ENCODE assay signal across 1 cellular context in genomic region chr19:55258828-55259539, GRCh38.
TF ChIP-seq lines count a peak whose summit lies in the region.

A gene with protein sequence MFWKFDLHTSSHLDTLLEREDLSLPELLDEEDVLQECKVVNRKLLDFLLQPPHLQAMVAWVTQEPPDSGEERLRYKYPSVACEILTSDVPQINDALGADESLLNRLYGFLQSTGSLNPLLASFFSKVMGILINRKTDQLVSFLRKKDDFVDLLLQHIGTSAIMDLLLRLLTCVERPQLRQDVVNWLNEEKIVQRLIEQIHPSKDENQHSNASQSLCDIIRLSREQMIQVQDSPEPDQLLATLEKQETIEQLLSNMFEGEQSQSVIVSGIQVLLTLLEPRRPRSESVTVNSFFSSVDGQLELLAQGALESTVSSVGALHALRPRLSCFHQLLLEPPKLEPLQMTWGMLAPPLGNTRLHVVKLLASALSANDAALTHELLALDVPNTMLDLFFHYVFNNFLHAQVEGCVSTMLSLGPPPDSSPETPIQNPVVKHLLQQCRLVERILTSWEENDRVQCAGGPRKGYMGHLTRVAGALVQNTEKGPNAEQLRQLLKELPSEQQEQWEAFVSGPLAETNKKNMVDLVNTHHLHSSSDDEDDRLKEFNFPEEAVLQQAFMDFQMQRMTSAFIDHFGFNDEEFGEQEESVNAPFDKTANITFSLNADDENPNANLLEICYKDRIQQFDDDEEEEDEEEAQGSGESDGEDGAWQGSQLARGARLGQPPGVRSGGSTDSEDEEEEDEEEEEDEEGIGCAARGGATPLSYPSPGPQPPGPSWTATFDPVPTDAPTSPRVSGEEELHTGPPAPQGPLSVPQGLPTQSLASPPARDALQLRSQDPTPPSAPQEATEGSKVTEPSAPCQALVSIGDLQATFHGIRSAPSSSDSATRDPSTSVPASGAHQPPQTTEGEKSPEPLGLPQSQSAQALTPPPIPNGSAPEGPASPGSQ (minus strand): TSS chr19:55259017. CDS start chr19:55247103, 11,914 bp downstream.

TF ChIP-seq in HepG2, 621 proteins besides CTCF, POLR2A, EP300 and RAD21 (continued from another document and continues in another):
- TF ChIP-seq TEAD3 (CRISPR knock-in tag; optimal IDR thresholded peaks at IDR 0.05; ENCODE audit: borderline replicate concordance) (peak; percentile 86), RFXAP (CRISPR knock-in tag; IDR thresholded peaks at IDR 0.05; ENCODE audit: borderline replicate concordance) (peak; percentile 95), SCMH1 (CRISPR knock-in tag; IDR thresholded peaks at IDR 0.05; ENCODE audit: borderline replicate concordance) (no peak), MLX (CRISPR knock-in tag; IDR thresholded peaks at IDR 0.05) (peak; percentile 51; the same call in 1 of the 2 replicates), REXO4 (CRISPR knock-in tag; IDR thresholded peaks at IDR 0.05; ENCODE audit: borderline replicate concordance) (no peak), ZSCAN12 (CRISPR knock-in tag; IDR thresholded peaks at IDR 0.05) (no peak), TP53 (CRISPR knock-in tag; conservative IDR thresholded peaks at IDR 0.05) (peak; percentile 75; the same call in 1 of the 2 replicates), ZNF670 (CRISPR knock-in tag; IDR thresholded peaks at IDR 0.05; ENCODE audit: borderline replicate concordance) (peak; percentile 88; the same call in 1 of the 2 replicates), EEA1 (CRISPR knock-in tag; IDR thresholded peaks at IDR 0.05; ENCODE audit: borderline replicate concordance) (peak; percentile 35; the same call in 1 of the 2 replicates), AHDC1 (CRISPR knock-in tag; IDR thresholded peaks at IDR 0.05; ENCODE audit: borderline replicate concordance) (peak; percentile 41; the same call in 1 of the 2 replicates), ZBTB46 (CRISPR knock-in tag; IDR thresholded peaks at IDR 0.05; ENCODE audit: borderline replicate concordance) (no peak), ZNF781 (CRISPR knock-in tag; IDR thresholded peaks at IDR 0.05; ENCODE audit: borderline replicate concordance, not compliant biosample characterization) (peak; percentile 9), MEIS2 (CRISPR knock-in tag; IDR thresholded peaks at IDR 0.05) (peak; percentile 96), STAT5B (CRISPR knock-in tag; IDR thresholded peaks at IDR 0.05) (no peak), SIX4 (CRISPR knock-in tag; IDR thresholded peaks at IDR 0.05) (no peak), CBX5 (CRISPR knock-in tag; IDR thresholded peaks at IDR 0.05; ENCODE audit: borderline replicate concordance) (peak; percentile 89), PHF5A (CRISPR knock-in tag; IDR thresholded peaks at IDR 0.05; ENCODE audit: low read depth, unreplicated experiment) (peak; percentile 98), ZNF773 (CRISPR knock-in tag; IDR thresholded peaks at IDR 0.05; ENCODE audit: borderline replicate concordance) (no peak; the same call in 1 of the 2 replicates), ARID2 (CRISPR knock-in tag; IDR thresholded peaks at IDR 0.05; ENCODE audit: borderline replicate concordance) (no peak), CENPX (CRISPR knock-in tag; IDR thresholded peaks at IDR 0.05) (no peak), ZNF251 (CRISPR knock-in tag; IDR thresholded peaks at IDR 0.05) (no peak), TBX3 (IDR thresholded peaks at IDR 0.05; ENCODE audit: borderline replicate concordance) (peak; percentile 79; the same call in 1 of the 2 replicates), NKX3-1 (CRISPR knock-in tag; IDR thresholded peaks at IDR 0.05) (no peak; the same call in 1 of the 2 replicates), ESRRA (CRISPR knock-in tag; IDR thresholded peaks at IDR 0.05; ENCODE audit: low read depth) (peak; percentile 69), ZNF207 (IDR thresholded peaks at IDR 0.05; ENCODE audit: borderline replicate concordance) (no peak)
- TF ChIP-seq, protein P1, sequence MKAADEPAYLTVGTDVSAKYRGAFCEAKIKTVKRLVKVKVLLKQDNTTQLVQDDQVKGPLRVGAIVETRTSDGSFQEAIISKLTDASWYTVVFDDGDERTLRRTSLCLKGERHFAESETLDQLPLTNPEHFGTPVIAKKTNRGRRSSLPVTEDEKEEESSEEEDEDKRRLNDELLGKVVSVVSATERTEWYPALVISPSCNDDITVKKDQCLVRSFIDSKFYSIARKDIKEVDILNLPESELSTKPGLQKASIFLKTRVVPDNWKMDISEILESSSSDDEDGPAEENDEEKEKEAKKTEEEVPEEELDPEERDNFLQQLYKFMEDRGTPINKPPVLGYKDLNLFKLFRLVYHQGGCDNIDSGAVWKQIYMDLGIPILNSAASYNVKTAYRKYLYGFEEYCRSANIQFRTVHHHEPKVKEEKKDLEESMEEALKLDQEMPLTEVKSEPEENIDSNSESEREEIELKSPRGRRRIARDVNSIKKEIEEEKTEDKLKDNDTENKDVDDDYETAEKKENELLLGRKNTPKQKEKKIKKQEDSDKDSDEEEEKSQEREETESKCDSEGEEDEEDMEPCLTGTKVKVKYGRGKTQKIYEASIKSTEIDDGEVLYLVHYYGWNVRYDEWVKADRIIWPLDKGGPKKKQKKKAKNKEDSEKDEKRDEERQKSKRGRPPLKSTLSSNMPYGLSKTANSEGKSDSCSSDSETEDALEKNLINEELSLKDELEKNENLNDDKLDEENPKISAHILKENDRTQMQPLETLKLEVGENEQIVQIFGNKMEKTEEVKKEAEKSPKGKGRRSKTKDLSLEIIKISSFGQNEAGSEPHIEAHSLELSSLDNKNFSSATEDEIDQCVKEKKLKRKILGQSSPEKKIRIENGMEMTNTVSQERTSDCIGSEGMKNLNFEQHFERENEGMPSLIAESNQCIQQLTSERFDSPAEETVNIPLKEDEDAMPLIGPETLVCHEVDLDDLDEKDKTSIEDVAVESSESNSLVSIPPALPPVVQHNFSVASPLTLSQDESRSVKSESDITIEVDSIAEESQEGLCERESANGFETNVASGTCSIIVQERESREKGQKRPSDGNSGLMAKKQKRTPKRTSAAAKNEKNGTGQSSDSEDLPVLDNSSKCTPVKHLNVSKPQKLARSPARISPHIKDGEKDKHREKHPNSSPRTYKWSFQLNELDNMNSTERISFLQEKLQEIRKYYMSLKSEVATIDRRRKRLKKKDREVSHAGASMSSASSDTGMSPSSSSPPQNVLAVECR (CRISPR knock-in tag; IDR thresholded peaks at IDR 0.05; ENCODE audit: borderline replicate concordance) = peak; percentile 93
- TF ChIP-seq, protein P2, sequence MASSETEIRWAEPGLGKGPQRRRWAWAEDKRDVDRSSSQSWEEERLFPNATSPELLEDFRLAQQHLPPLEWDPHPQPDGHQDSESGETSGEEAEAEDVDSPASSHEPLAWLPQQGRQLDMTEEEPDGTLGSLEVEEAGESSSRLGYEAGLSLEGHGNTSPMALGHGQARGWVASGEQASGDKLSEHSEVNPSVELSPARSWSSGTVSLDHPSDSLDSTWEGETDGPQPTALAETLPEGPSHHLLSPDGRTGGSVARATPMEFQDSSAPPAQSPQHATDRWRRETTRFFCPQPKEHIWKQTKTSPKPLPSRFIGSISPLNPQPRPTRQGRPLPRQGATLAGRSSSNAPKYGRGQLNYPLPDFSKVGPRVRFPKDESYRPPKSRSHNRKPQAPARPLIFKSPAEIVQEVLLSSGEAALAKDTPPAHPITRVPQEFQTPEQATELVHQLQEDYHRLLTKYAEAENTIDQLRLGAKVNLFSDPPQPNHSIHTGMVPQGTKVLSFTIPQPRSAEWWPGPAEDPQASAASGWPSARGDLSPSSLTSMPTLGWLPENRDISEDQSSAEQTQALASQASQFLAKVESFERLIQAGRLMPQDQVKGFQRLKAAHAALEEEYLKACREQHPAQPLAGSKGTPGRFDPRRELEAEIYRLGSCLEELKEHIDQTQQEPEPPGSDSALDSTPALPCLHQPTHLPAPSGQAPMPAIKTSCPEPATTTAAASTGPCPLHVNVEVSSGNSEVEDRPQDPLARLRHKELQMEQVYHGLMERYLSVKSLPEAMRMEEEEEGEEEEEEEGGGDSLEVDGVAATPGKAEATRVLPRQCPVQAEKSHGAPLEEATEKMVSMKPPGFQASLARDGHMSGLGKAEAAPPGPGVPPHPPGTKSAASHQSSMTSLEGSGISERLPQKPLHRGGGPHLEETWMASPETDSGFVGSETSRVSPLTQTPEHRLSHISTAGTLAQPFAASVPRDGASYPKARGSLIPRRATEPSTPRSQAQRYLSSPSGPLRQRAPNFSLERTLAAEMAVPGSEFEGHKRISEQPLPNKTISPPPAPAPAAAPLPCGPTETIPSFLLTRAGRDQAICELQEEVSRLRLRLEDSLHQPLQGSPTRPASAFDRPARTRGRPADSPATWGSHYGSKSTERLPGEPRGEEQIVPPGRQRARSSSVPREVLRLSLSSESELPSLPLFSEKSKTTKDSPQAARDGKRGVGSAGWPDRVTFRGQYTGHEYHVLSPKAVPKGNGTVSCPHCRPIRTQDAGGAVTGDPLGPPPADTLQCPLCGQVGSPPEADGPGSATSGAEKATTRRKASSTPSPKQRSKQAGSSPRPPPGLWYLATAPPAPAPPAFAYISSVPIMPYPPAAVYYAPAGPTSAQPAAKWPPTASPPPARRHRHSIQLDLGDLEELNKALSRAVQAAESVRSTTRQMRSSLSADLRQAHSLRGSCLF (CRISPR knock-in tag; IDR thresholded peaks at IDR 0.05; ENCODE audit: borderline replicate concordance) = no peak
- TF ChIP-seq, protein P3, sequence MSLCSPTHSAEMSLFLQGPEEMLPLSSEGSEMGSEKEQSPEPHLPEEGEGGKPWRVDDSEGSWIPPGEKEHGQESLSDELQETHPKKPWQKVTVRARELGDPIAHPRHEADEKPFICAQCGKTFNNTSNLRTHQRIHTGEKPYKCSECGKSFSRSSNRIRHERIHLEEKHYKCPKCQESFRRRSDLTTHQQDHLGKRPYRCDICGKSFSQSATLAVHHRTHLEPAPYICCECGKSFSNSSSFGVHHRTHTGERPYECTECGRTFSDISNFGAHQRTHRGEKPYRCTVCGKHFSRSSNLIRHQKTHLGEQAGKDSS (CRISPR knock-in tag; IDR thresholded peaks at IDR 0.05; ENCODE audit: borderline replicate concordance, low read depth) = peak; percentile 83; the same call in 1 of the 2 replicates
- TF ChIP-seq, protein P4, sequence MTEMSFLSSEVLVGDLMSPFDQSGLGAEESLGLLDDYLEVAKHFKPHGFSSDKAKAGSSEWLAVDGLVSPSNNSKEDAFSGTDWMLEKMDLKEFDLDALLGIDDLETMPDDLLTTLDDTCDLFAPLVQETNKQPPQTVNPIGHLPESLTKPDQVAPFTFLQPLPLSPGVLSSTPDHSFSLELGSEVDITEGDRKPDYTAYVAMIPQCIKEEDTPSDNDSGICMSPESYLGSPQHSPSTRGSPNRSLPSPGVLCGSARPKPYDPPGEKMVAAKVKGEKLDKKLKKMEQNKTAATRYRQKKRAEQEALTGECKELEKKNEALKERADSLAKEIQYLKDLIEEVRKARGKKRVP (CRISPR knock-in tag; IDR thresholded peaks at IDR 0.05) = peak in 1 of 2 experiments; percentile 71; a peak in 1 of 4 replicates
- TF ChIP-seq, protein P5, sequence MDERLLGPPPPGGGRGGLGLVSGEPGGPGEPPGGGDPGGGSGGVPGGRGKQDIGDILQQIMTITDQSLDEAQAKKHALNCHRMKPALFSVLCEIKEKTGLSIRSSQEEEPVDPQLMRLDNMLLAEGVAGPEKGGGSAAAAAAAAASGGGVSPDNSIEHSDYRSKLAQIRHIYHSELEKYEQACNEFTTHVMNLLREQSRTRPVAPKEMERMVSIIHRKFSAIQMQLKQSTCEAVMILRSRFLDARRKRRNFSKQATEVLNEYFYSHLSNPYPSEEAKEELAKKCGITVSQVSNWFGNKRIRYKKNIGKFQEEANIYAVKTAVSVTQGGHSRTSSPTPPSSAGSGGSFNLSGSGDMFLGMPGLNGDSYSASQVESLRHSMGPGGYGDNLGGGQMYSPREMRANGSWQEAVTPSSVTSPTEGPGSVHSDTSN (CRISPR knock-in tag; IDR thresholded peaks at IDR 0.05) = no peak
